In the genomic region with DNA sequence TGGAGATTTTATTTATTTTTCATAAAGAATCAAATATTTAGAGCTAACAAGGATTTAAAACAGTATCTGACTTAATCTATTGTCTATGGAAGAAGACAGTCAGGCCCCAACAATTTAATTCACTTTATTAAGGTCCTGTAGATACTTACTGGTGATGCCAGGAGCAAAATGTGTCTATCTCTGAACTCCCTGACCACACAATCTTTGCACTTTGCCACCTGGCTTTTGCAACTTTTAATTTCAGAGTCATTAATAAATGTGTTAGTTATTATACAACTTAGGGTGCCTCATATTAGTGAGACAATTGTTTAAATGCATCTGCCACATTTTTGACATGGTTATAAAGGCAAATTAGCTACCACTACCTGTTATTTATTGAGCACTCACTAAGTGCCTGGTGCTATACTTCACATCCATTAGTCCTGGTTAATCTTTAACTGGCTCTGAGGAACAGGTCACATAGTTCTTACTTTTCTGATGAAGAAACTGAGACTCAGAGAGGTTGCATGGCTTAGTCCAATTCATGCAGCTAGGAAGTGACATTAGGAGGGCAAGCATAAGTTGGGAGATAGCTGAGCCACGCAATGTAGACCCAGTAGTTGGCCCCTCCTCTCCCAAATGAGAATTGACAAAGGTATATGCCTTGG, we compare ENCODE assay signal across 16 cellular contexts.
"Had no signal": no experiment of that assay in that cellular context is flagged by ENCODE, and none has a peak within 500 bp of the region (broad histone marks: within the 10 kb centered on the region; RNA-seq: fewer than 3 reads in every experiment).

No MANE protein-coding gene starts in this region.

- H3K4me1 ChIP-seq: prostate gland, testis had no signal

- H3K36me3 Mint-ChIP-seq: naive thymus-derived CD4-positive, alpha-beta T cell; WTC11 had no signal

- H3K36me3 ChIP-seq: cardiac muscle cell, prostate gland had no signal

- H3K9me3 Mint-ChIP-seq: activated naive CD4-positive, alpha-beta T cell treated with anti-CD3 and anti-CD28 coated beads for 36 hours; activated T-helper 17 cell treated with anti-CD3 and anti-CD28 coated beads, Interleukin-2, amount 50 U/mL, for 72 hours; WTC11 had no signal

- H3K4me3 Mint-ChIP-seq: activated naive CD4-positive, alpha-beta T cell treated with anti-CD3 and anti-CD28 coated beads for 36 hours; activated T-helper 17 cell treated with anti-CD3 and anti-CD28 coated beads, Interleukin-2, amount 50 U/mL, for 72 hours; naive thymus-derived CD4-positive, alpha-beta T cell; stimulated activated naive CD8-positive, alpha-beta T cell treated with anti-CD3 and anti-CD28 coated beads, Interleukin-15, amount 100 ng/mL, for 72 hours; WTC11 had no signal

- H3K27me3 ChIP-seq: cardiac muscle cell, testis had no signal

- FAIRE-seq: astrocyte, colon had no signal

- H3K27ac ChIP-seq: cardiac muscle cell, prostate gland, testis had no signal

- ATAC-seq: activated T-helper 17 cell treated with anti-CD3 and anti-CD28 coated beads, Interleukin-2, amount 50 U/mL, for 72 hours; stimulated activated naive CD8-positive, alpha-beta T cell treated with anti-CD3 and anti-CD28 coated beads, Interleukin-15, amount 100 ng/mL, for 72 hours; WTC11 had no signal

- H3K9me3 ChIP-seq: prostate gland, testis had no signal

- H3K4me1 Mint-ChIP-seq: activated T-helper 17 cell treated with anti-CD3 and anti-CD28 coated beads, Interleukin-2, amount 50 U/mL, for 72 hours had no signal

- DNase-seq: activated CD4-positive, alpha-beta T cell treated with anti-CD3 and anti-CD28 coated beads for 48 hours; activated naive CD4-positive, alpha-beta T cell treated with anti-CD3 and anti-CD28 coated beads for 36 hours; activated T-cell treated with anti-CD3 and anti-CD28 coated beads for 4 hours; foreskin melanocyte; kidney glomerular epithelial cell; naive thymus-derived CD4-positive, alpha-beta T cell; stimulated activated CD4-positive, alpha-beta T cell treated with anti-CD3 and anti-CD28 coated beads, Interleukin-4, amount 100 ng/mL, for 1 hour; stimulated activated CD8-positive, alpha-beta memory T cell treated with anti-CD3 and anti-CD28 coated beads, Interleukin-4, amount 100 ng/mL, for 48 hours; stimulated activated naive CD8-positive, alpha-beta T cell treated with anti-CD3 and anti-CD28 coated beads, Interleukin-15, amount 100 ng/mL, for 72 hours; testis had no signal

- H3K4me3 ChIP-seq: cardiac muscle cell, prostate gland, testis had no signal

- H3K27ac Mint-ChIP-seq: activated naive CD4-positive, alpha-beta T cell treated with anti-CD3 and anti-CD28 coated beads for 36 hours; activated T-helper 17 cell treated with anti-CD3 and anti-CD28 coated beads, Interleukin-2, amount 50 U/mL, for 72 hours; naive thymus-derived CD4-positive, alpha-beta T cell; stimulated activated naive CD8-positive, alpha-beta T cell treated with anti-CD3 and anti-CD28 coated beads, Interleukin-15, amount 100 ng/mL, for 72 hours; WTC11 had no signal
